ENCODE assay signal across 27 cellular contexts in the genomic region with DNA sequence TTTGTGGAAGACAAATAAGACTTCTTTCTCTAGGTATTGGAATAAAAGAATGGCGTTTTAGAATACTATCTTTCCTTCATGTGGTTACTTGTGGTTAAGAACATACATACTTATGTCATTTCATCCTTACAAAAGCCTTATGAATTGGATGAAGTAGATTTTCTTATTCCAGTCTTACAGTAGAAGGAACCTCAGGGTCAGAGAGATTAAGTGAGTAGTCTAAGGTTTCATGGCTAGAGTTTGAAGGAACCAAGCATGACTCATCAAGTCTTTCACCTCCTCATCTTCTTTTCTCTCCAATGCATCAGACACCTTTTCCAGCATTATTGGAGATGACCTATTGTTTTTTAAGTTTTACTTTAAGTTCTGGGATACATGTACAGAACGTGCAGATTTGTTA.
"Had no signal": no experiment of that assay in that cellular context is flagged by ENCODE, and none has a peak within 500 bp of the region (broad histone marks: within the 10 kb centered on the region; RNA-seq: fewer than 3 reads in every experiment).

No MANE protein-coding gene starts in this region.

- H3K27ac ChIP-seq: esophagus muscularis mucosa, hepatocyte, left ventricle myocardium inferior, neutrophil, pancreas, psoas muscle, thyroid gland, upper lobe of right lung had no signal

- H3K9me3 Mint-ChIP-seq: activated CD4-positive, alpha-beta memory T cell treated with anti-CD3 and anti-CD28 coated beads for 36 hours; activated naive CD4-positive, alpha-beta T cell treated with anti-CD3 and anti-CD28 coated beads for 36 hours; natural killer cell treated with Interleukin-12 subunit alpha and Interleukin-12 subunit beta and Interleukin-15 and Interleukin-18, amount 100 ng/mL, for 72 hours; stimulated activated naive CD8-positive, alpha-beta T cell treated with anti-CD3 and anti-CD28 coated beads, Interleukin-15, Interleukin-2, amounts not matched to agents 100 ng/mL and 50 ng/mL, for 24 hours had no signal

- H3K4me3 ChIP-seq: esophagus muscularis mucosa, hepatocyte, left ventricle myocardium inferior, pancreas, psoas muscle, thyroid gland, upper lobe of right lung had no signal

- H3K4me1 Mint-ChIP-seq: brain, immature natural killer cell, mesothelial cell of epicardium had no signal

- H3K27me3 ChIP-seq: esophagus muscularis mucosa, hepatocyte, neutrophil, pancreas, thyroid gland, upper lobe of right lung had no signal

- H3K27me3 Mint-ChIP-seq: activated CD4-positive, alpha-beta memory T cell treated with anti-CD3 and anti-CD28 coated beads for 36 hours had no signal

- H3K27ac Mint-ChIP-seq: activated CD4-positive, alpha-beta memory T cell treated with anti-CD3 and anti-CD28 coated beads for 36 hours; activated naive CD4-positive, alpha-beta T cell treated with anti-CD3 and anti-CD28 coated beads for 36 hours; brain; immature natural killer cell; mesothelial cell of epicardium; natural killer cell treated with Interleukin-12 subunit alpha and Interleukin-12 subunit beta and Interleukin-15 and Interleukin-18, amount 100 ng/mL, for 72 hours; stimulated activated naive CD8-positive, alpha-beta T cell treated with anti-CD3 and anti-CD28 coated beads, Interleukin-15, Interleukin-2, amounts not matched to agents 100 ng/mL and 50 ng/mL, for 24 hours; T-helper 17 cell had no signal

- H3K4me3 Mint-ChIP-seq: activated CD4-positive, alpha-beta memory T cell treated with anti-CD3 and anti-CD28 coated beads for 36 hours; activated naive CD4-positive, alpha-beta T cell treated with anti-CD3 and anti-CD28 coated beads for 36 hours; brain; immature natural killer cell; mesothelial cell of epicardium; natural killer cell treated with Interleukin-12 subunit alpha and Interleukin-12 subunit beta and Interleukin-15 and Interleukin-18, amount 100 ng/mL, for 72 hours; stimulated activated naive CD8-positive, alpha-beta T cell treated with anti-CD3 and anti-CD28 coated beads, Interleukin-15, Interleukin-2, amounts not matched to agents 100 ng/mL and 50 ng/mL, for 24 hours; T-helper 17 cell had no signal

- H3K36me3 ChIP-seq: esophagus muscularis mucosa, left ventricle myocardium inferior, neutrophil, pancreas, thyroid gland, upper lobe of right lung had no signal

- DNase-seq: activated CD4-positive, alpha-beta memory T cell treated with anti-CD3 and anti-CD28 coated beads for 36 hours; activated CD4-positive, alpha-beta T cell treated with anti-CD3 and anti-CD28 coated beads for 48 hours; activated effector memory CD4-positive, alpha-beta T cell treated with Interleukin-2 at 50 U/mL for 16 hours; activated naive CD4-positive, alpha-beta T cell treated with anti-CD3 and anti-CD28 coated beads for 36 hours; activated T-cell treated with anti-CD3 and anti-CD28 coated beads, Interleukin-2, amount 50 U/mL, for 48 hours; caudate nucleus; effector memory CD4-positive, alpha-beta T cell; glutamatergic neuron; immature natural killer cell; kidney glomerular epithelial cell; left ventricle myocardium inferior; pancreas; psoas muscle; right cardiac atrium; stimulated activated CD4-positive, alpha-beta T cell treated with anti-CD3 and anti-CD28 coated beads, Interleukin-1b, Interleukin-23, amount 100 ng/mL, for 48 hours; substantia nigra; T-helper 17 cell; thyroid gland; upper lobe of right lung had no signal

- H3K36me3 Mint-ChIP-seq: activated CD4-positive, alpha-beta memory T cell treated with anti-CD3 and anti-CD28 coated beads for 36 hours; brain; immature natural killer cell; mesothelial cell of epicardium; natural killer cell treated with Interleukin-12 subunit alpha and Interleukin-12 subunit beta and Interleukin-15 and Interleukin-18, amount 100 ng/mL, for 72 hours had no signal

- H3K79me2 ChIP-seq: hepatocyte had no signal

- H2AFZ ChIP-seq: hepatocyte had no signal

- H3K9me3 ChIP-seq: esophagus muscularis mucosa, neutrophil, pancreas, psoas muscle, thyroid gland, upper lobe of right lung had no signal

- ATAC-seq: natural killer cell treated with Interleukin-12 subunit alpha and Interleukin-12 subunit beta and Interleukin-15 and Interleukin-18, amount 100 ng/mL, for 72 hours; pancreas; psoas muscle; right cardiac atrium; T-helper 17 cell; upper lobe of right lung had no signal

- H3K4me1 ChIP-seq: esophagus muscularis mucosa, left ventricle myocardium inferior, pancreas, psoas muscle, thyroid gland, upper lobe of right lung had no signal

- H3K4me2 ChIP-seq: hepatocyte had no signal

- FAIRE-seq: frontal cortex, pancreas had no signal
